In the genomic region with DNA sequence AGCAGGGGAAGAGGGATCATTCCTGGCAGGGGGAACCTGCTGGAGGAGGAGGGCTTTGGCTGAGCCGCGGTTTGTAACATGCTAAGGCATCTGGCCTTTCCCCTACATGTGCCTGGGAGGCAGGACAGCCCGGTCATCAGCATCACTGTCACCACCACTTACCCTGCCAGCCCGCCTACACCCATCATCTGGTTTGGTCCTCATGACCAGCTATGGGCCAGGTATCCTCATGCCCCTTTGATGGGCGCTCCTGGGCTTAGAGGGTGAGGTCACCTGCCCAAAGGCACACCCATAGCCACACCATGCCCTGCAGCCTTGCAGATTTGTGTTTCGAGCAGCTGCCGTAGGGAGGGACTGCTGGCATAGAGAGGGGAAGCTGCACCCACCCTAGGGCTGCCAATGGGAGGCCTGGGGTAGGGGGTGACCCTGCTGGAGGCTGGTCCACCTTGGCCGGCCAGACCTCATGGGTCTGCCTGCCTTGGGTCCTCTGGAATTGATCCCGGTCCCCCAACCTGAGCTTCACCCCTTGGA, we compare ENCODE assay signal across 12 cellular contexts. TPM values are rescaled to one million over a fixed set of nuclear protein-coding genes. Genes with fewer than 3 reads are reported as not detected.
DNase-seq lines count a peak whose midpoint lies in the region; ATAC-seq and TF ChIP-seq lines count a peak whose summit lies in the region.
"Had no signal": no experiment of that assay in that cellular context is flagged by ENCODE, and none has a peak within 500 bp of the region (broad histone marks: within the 10 kb centered on the region; RNA-seq: fewer than 3 reads in every experiment).

No MANE protein-coding gene starts in this region.

- peaks cover 47% of the 10 kb centered on the region for H3K27me3 ChIP-seq in transverse colon

- WGBS in transverse colon (ENCODE audit: low coverage in 1 of 2), 2 donors, result 30% methylated on average over 7 of the region's 9 CpGs; no CpG with 5 or more reads in 1 of the 2 donors

- H3K4me3 ChIP-seq in transverse colon, result peak overlapping the region; percentile 34 to 52 (median 48)

- no peaks in the 10 kb centered on the region for H3K9me3 ChIP-seq in transverse colon

- peak; percentile 54 for DNase-seq in DMS53 (lab: John Stamatoyannopoulos, UW)
- no peak for DNase-seq in DMS53 treated with DMSO at 0.1 percent for 48 hours (lab: John Stamatoyannopoulos, UW; ENCODE audit: unreplicated experiment)
- DNase-seq in cerebellar cortex (ENCODE audit: low spot score), result peak; percentile 43
- no peak for DNase-seq in left lobe of liver (ENCODE audit: low spot score)
- no peak for DNase-seq in transverse colon
- no peak for DNase-seq in T-helper 2 cell
- DNase-seq in SKM-1 (lab: John Stamatoyannopoulos, UW; ENCODE audit: unreplicated experiment), result no peak

- intact Hi-C loops in transverse colon (cut with DNase I; ENCODE audit: low total_unique reads), result loop anchor here (5.0 kb wide), 1 partner anchor 77 kb away; no protein-coding TSS in a partner anchor

- H3K27ac ChIP-seq in transverse colon, result peak overlapping the region; percentile 87 to 98 (median 94)
- H3K27ac ChIP-seq: 22Rv1 had no signal

- no peak for TF ChIP-seq CTCF in transverse colon (IDR thresholded peaks at IDR 0.05)

- no peaks in the 10 kb centered on the region for H3K36me3 ChIP-seq in transverse colon

- no peak for TF ChIP-seq POLR2A in transverse colon (IDR thresholded peaks at IDR 0.05)

- H3K4me1 ChIP-seq in transverse colon, result peaks cover 27 to 68% (median 42%) of the 10 kb centered on the region in 4 donors

- ATAC-seq in left lobe of liver (peak; percentile 3), HG03108 (IDR thresholded peaks at IDR 0.05; ENCODE audit: unreplicated experiment) (no peak)

- TF ChIP-seq EP300 in transverse colon (IDR thresholded peaks at IDR 0.05; ENCODE audit: low read depth), result no peak

- in situ Hi-C loops in transverse colon (cut with MboI; ENCODE audit: low pct_ligation_motif_present in 1 of 4, low pct_unique_long_range_greater_than_20kb in 1 of 4, low sequenced_read_pairs in 3 of 4), result no loop called here

RNA-seq across cellular contexts. Expression of a gene that starts 2.6 kb away (rescaled TPM):
- total RNA-seq in left lobe of liver, result 3.4 TPM
- total RNA-seq in transverse colon, result 100 to 1,000 TPM in 1 of 4 donors, 10 to 100 TPM in 3; 17.9 to 119 (median 43.6) TPM
- total RNA-seq: activated CD8-positive, alpha-beta T cell treated with anti-CD3 and anti-CD28 coated beads for 36 hours; natural killer cell had no signal

RNA-seq across cellular contexts. Expression of a gene that starts 29.6 kb away (rescaled TPM):
- total RNA-seq in left lobe of liver (not detected), transverse colon (not detected)
- total RNA-seq: activated CD8-positive, alpha-beta T cell treated with anti-CD3 and anti-CD28 coated beads for 36 hours; dermis microvascular lymphatic vessel endothelial cell; natural killer cell had no signal

RNA-seq across cellular contexts. Expression of a gene that starts 38.3 kb away (rescaled TPM):
- total RNA-seq in left lobe of liver, result 35.0 TPM
- total RNA-seq in transverse colon, result 10 to 100 TPM; 16.8 to 25.4 (median 20.7) TPM

Comparison
In these comparisons a context has a peak if more than half of its experiments do, and no peak if none do; other contexts are left out.
1. DNase-seq: peak in DMS53 (single experiment) and cerebellar cortex (single experiment); none in DMS53 treated with DMSO at 0.1 percent for 48 hours (single experiment), left lobe of liver (single experiment), transverse colon (single experiment), T-helper 2 cell (0 of 5) and SKM-1 (single experiment).